10 cellular contexts compared by ENCODE assay signal in genomic region chr17:7355053-7355452, GRCh38. TPM values are rescaled to one million over a fixed set of nuclear protein-coding genes. Genes with fewer than 3 reads are reported as not detected.
DNase-seq lines count a peak whose midpoint lies in the region; ATAC-seq, FAIRE-seq and TF ChIP-seq lines count a peak whose summit lies in the region.
"Had no signal": no experiment of that assay in that cellular context is flagged by ENCODE, and none has a peak within 500 bp of the region (broad histone marks: within the 10 kb centered on the region; RNA-seq: fewer than 3 reads in every experiment).

TSS of gene TMEM95 (plus strand) at chr17:7355156. CDS start at chr17:7355205, 49 bp downstream.

- no TSS peak for BruUV-seq in GM12878 (replicated peaks; lab: Mats Ljungman, UMichigan)

- TF ChIP-seq RAD21 in GM12878 (IDR thresholded peaks at IDR 0.05; ENCODE audit: insufficient read depth, low read depth, low read length): no peak

- SMC1A ChIA-PET in GM12878 (lab: Charles Lee; ENCODE audit: uncharacterized antibody, unreplicated experiment): interaction anchor here (0.8 to 2.4 kb wide), 10 partner anchors 19 to 309 kb away, joined by 3 to 9 read pairs (median 5); partner anchors contain the start of genes ACAP1, SLC2A4 and TMEM256

- FAIRE-seq in GM12878 (lab: Jason Lieb, UNC) (no peak), urothelium cell line (lab: Jason Lieb, UNC) (no peak)

- H3K9me3 ChIP-seq in GM12878 (replicated peaks; ENCODE audit: control insufficient read depth, insufficient read depth, low read length): no peaks in the 10 kb centered on the region
- H3K9me3 ChIP-seq in suprapubic skin: no peaks in the 10 kb centered on the region

- in situ Hi-C loops in GM12878 (cut with MboI): no loop called here

- no peak for ATAC-seq in activated CD4-positive, alpha-beta T cell treated with anti-CD3 and anti-CD28 coated beads for 36 hours
- no peak for ATAC-seq in GM12878
- ATAC-seq in left lobe of liver: no peak
- ATAC-seq in HG02870 (IDR thresholded peaks at IDR 0.05; ENCODE audit: unreplicated experiment): no peak

- H3K4me1 ChIP-seq in GM12878 (ENCODE audit: control insufficient read depth, insufficient read depth, low read length): peaks cover 23% of the 10 kb centered on the region
- peaks cover 54% of the 10 kb centered on the region for H3K4me1 ChIP-seq in suprapubic skin

- no peak for DNase-seq in activated CD4-positive, alpha-beta T cell treated with anti-CD3 and anti-CD28 coated beads for 36 hours
- DNase-seq in activated CD4-positive, alpha-beta T cell treated with anti-CD3 and anti-CD28 coated beads, Interleukin-2, amount 50 U/mL, for 1 hour: no peak
- no peak for DNase-seq in GM12878 (ENCODE audit: low read depth, low spot score)
- DNase-seq in left lobe of liver (ENCODE audit: low spot score): peak; percentile 49
- DNase-seq in suprapubic skin (ENCODE audit: low spot score in 2 of 2): peak in 1 of 2 donors; percentile 69
- DNase-seq in urothelium cell line (ENCODE audit: low spot score): no peak
- no peak for DNase-seq in HPDE6-E6E7 (ENCODE audit: extremely low spot score)

- H3K4me3 ChIP-seq in GM12878: no peak within 1 kb of the TSS
- H3K4me3 ChIP-seq in suprapubic skin: peak within 1 kb of the TSS; percentile 79

- intact Hi-C loops in activated CD4-positive, alpha-beta T cell treated with anti-CD3 and anti-CD28 coated beads for 36 hours (cut with DNase I, micrococcal nuclease): loop anchor here in 1 of 2 experiments (2.0 kb wide), 1 partner anchor 206 kb away; the partner anchor contains the start of gene SENP3
- intact Hi-C loops in GM12878 (cut with micrococcal nuclease; ENCODE audit: unreplicated experiment): no loop called here

- no peaks in the 10 kb centered on the region for H3K27me3 Mint-ChIP-seq in activated CD4-positive, alpha-beta T cell treated with anti-CD3 and anti-CD28 coated beads for 36 hours

- peak within 1 kb of the TSS; percentile 30; the same call in 1 of the 2 replicates for H3K4me2 ChIP-seq in GM12878 (ENCODE audit: control insufficient read depth, insufficient read depth)

- H3K27me3 ChIP-seq in GM12878 (replicated peaks in 1 of 2; ENCODE audit: control insufficient read depth in 2 of 2, insufficient read depth in 2 of 2, low read length in 1 of 2) (no peaks in the 10 kb centered on the region), suprapubic skin (no peaks in the 10 kb centered on the region)

- H2AFZ ChIP-seq in GM12878 (ENCODE audit: control insufficient read depth, low read depth, low read length): no peak within 1 kb of the TSS

- RAD21 ChIA-PET in GM12878 (lab: Charles Lee; ENCODE audit: unreplicated experiment): interaction anchor here (0.5 to 3.6 kb wide), 15 partner anchors 18 to 333 kb away, joined by 3 to 31 read pairs (median 5); partner anchors contain the start of genes ACAP1, MPDU1, NEURL4 and TMEM102

- H3K36me3 Mint-ChIP-seq in activated CD4-positive, alpha-beta T cell treated with anti-CD3 and anti-CD28 coated beads for 36 hours (ENCODE audit: low read depth): peaks cover 16% of the 10 kb centered on the region

- H3K27ac Mint-ChIP-seq in activated CD4-positive, alpha-beta T cell treated with anti-CD3 and anti-CD28 coated beads for 36 hours: peak within 1 kb of the TSS; percentile 2

- no peak within 1 kb of the TSS for H3K4me3 Mint-ChIP-seq in activated CD4-positive, alpha-beta T cell treated with anti-CD3 and anti-CD28 coated beads for 36 hours

- no peaks in the 10 kb centered on the region for H3K9me3 Mint-ChIP-seq in activated CD4-positive, alpha-beta T cell treated with anti-CD3 and anti-CD28 coated beads for 36 hours (ENCODE audit: low read depth)

- POLR2A ChIA-PET in activated CD4-positive, alpha-beta T cell treated with anti-CD3 and anti-CD28 coated beads for 36 hours (lab: Charles Lee): interaction anchor here (1.0 kb wide), 1 partner anchor 332 kb away, joined by 4 read pairs; the partner anchor contains the start of gene TP53
- POLR2A ChIA-PET in GM12878 (lab: Charles Lee): interaction anchor here (0.6 to 1.5 kb wide), 6 partner anchors 40 to 502 kb away, joined by 3 to 6 read pairs (median 4); partner anchors contain the start of genes GPS2, SLC2A4, TP53 and WRAP53

- peaks cover 7% of the 10 kb centered on the region for H3K79me2 ChIP-seq in GM12878 (ENCODE audit: control insufficient read depth, insufficient read depth, low read length)

- TF ChIP-seq EP300 in GM12878 (IDR thresholded peaks at IDR 0.05; ENCODE audit: borderline replicate concordance in 1 of 2, control insufficient read depth in 1 of 2, low read depth in 2 of 2, low read length in 2 of 2): no peak
- TF ChIP-seq EP300 in suprapubic skin (IDR thresholded peaks at IDR 0.05): no peak

- H3K27ac ChIP-seq in GM12878 (ENCODE audit: control insufficient read depth, insufficient read depth) (no peak within 1 kb of the TSS), suprapubic skin (peak within 1 kb of the TSS; percentile 97)

- no peaks in the 10 kb centered on the region for H3K36me3 ChIP-seq in GM12878 (ENCODE audit: control insufficient read depth in 2 of 2, insufficient read depth in 2 of 2, low read length in 1 of 2)
- no peaks in the 10 kb centered on the region for H3K36me3 ChIP-seq in suprapubic skin

- TF ChIP-seq POLR2A in GM12878 (IDR thresholded peaks at IDR 0.05; ENCODE audit: low read depth, low read length) (no peak), suprapubic skin (IDR thresholded peaks at IDR 0.05) (no peak)

- CTCF ChIA-PET in activated CD4-positive, alpha-beta T cell treated with anti-CD3 and anti-CD28 coated beads for 36 hours (lab: Charles Lee): interaction anchor here (0.6 to 4.0 kb wide), 20 partner anchors 10 to 317 kb away, joined by 3 to 27 read pairs (median 5); partner anchors contain the start of genes ACAP1, NEURL4, SENP3 and SOX15
- CTCF ChIA-PET in GM12878 (lab: Yijun Ruan, JAX): interaction anchor here (0.6 to 4.0 kb wide), 29 partner anchors 13 to 516 kb away, joined by 3 to 58 read pairs (median 6); partner anchors contain the start of genes ACAP1, CD68, SENP3 and SOX15

- 0 out of 2 replicates have a peak within 1 kb of the TSS, but pooled peaks have one; percentile 14 for H3K9ac ChIP-seq in GM12878 (ENCODE audit: control insufficient read depth, insufficient read depth, low read length)

- WGBS in GM12878 (ENCODE audit: insufficient coverage, insufficient replicate concordance, low lambda C conversion rate, missing lambda C conversion rate): 76% methylated on average over 10 of the region's 10 CpGs
- 20% methylated on average over 1 of the region's 10 CpGs for WGBS in suprapubic skin

- H4K20me1 ChIP-seq in GM12878 (ENCODE audit: control insufficient read depth, insufficient read depth): no peaks in the 10 kb centered on the region

- H3K4me1 Mint-ChIP-seq in activated CD4-positive, alpha-beta T cell treated with anti-CD3 and anti-CD28 coated beads for 36 hours: peaks cover 35% of the 10 kb centered on the region

- TF ChIP-seq CTCF in GM12878 (IDR thresholded peaks at IDR 0.05 in 2 of 3, conservative IDR thresholded peaks at IDR 0.05 in 1 of 3; ENCODE audit: control insufficient read depth in 2 of 3, extremely low read depth in 1 of 3, insufficient read depth in 1 of 3, low read depth in 3 of 3, low read length in 3 of 3): no peak
- no peak for TF ChIP-seq CTCF in suprapubic skin (IDR thresholded peaks at IDR 0.05)

TF ChIP-seq in GM12878, 131 proteins besides CTCF, POLR2A, EP300 and RAD21 (continues in another document):
- TF ChIP-seq CBFB (IDR thresholded peaks at IDR 0.05; ENCODE audit: low read depth): no peak
- TF ChIP-seq ZBTB11 (CRISPR knock-in tag; IDR thresholded peaks at IDR 0.05): no peak

RNA-seq across cellular contexts. Expression of gene TMEM95, which starts in this region (rescaled TPM):
- total RNA-seq in activated CD4-positive, alpha-beta T cell treated with anti-CD3 and anti-CD28 coated beads for 36 hours: under 1 TPM in 1 of 2 experiments, not detected in 1; 0.16 TPM
- not detected in 2 replicates for total RNA-seq in GM12878 (2013; cell fraction: nucleolus; rRNA removed)
- total RNA-seq in GM12878 (2014; rRNA removed) (0.28 TPM in 1 of 2 replicates, not detected in the other), GM12878 (2014; rRNA removed; fragmentation: Illumina TruSeq; extraction: Trizol) (not detected in 2 replicates), GM12878 (2021) (not detected in 2 replicates), left lobe of liver (not detected), suprapubic skin (under 1 TPM in 1 of 4 donors, not detected in 3; 0.44 TPM)
- not detected for polyA plus RNA-seq in GM12878 (2011; ENCODE audit: low read depth)
- polyA plus RNA-seq in GM12878 (2011; rRNA removed) (0.05 TPM in 1 of 2 replicates, not detected in the other), GM12878 (2014; fragmentation: Illumina TruSeq; extraction: Trizol) (not detected in 2 replicates), GM12878 (2014; fragmentation: Nextera tagmentation; extraction: Ambion mirVana) (not detected), GM12878 (2014; rRNA removed) (not detected in 2 replicates), GM12878 (2016; fragmentation: Nextera tagmentation; extraction: Ambion mirVana) (not detected)
- polyA plus RNA-seq in GM12878 (2011; cell fraction: cytosol; rRNA removed): not detected in 2 replicates
- not detected in 2 replicates for polyA plus RNA-seq in GM12878 (2011; cell fraction: nucleus; rRNA removed)
- polyA plus RNA-seq in GM12878 (2012): not detected in 2 replicates
- 0.15 TPM in 1 of 2 replicates, not detected in the other for polyA minus RNA-seq in GM12878 (2011; rRNA and poly(A)+ RNA removed)
- polyA minus RNA-seq in GM12878 (2011; cell fraction: cytosol; rRNA and poly(A)+ RNA removed): not detected in 2 replicates
- not detected in 2 replicates for polyA minus RNA-seq in GM12878 (2011; cell fraction: nucleus; rRNA and poly(A)+ RNA removed)
- total RNA-seq: fibroblast of villous mesenchyme; T-helper 2 cell treated with Interferon-gamma antibody and Interleukin-4, amounts not matched to agents 100 ng/mL and 5 ng/mL, for 36 hours had no signal

Comparison
In these comparisons a context has a peak if more than half of its experiments do, and no peak if none do; other contexts are left out.
1. Peak in DNase-seq in left lobe of liver; RNA of the gene not detected or under 1 TPM.